ENCODE assay signal across 8 cellular contexts in the genomic region with DNA sequence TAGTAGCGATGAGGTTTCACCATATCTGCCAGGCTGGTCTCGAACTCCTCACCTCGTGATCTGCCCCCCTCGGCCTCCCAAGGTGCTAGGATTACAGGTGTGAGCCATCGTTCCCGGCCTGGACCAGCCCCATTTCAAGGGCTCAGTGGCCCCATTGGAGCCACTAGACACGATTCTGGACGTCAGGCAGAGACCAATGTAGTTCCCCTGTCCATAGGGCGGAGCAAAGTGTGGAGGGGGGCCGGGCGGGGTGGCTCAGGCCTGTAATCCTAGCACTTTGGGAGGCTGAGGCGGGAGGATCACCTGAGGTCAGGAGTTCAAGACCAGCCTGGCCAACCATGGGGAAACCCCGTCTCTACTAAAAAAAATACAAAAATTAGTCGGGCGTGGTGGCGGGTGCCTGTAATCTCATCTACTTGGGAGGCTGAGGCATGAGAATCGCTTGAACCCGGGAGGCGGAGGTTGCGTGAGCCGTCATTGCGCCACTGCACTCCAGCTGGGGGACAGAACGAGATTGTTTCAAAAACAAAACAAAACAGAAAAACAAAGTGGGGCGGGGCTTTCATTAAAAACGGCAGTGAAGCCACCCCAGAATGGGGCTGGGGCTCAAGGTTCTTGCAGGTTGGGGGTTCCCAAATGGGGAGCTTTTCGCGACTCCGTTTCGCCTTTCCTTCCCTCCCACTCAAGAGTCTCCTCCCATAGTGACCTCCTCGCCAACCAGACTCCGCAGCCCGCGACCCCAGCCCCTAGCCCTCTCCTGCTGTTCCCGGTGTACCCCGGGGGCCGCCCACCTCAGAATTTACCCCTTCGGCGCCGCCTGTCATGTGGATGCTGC. TPM values are rescaled to one million over a fixed set of nuclear protein-coding genes. Genes with fewer than 3 reads are reported as not detected.
DNase-seq lines count a peak whose midpoint lies in the region; ATAC-seq and TF ChIP-seq lines count a peak whose summit lies in the region.

No MANE protein-coding gene starts in this region.

- CTCF ChIA-PET in Caco-2 (lab: Charles Lee), result no interaction called here
- CTCF ChIA-PET in Panc1 (lab: Charles Lee), result interaction anchor here (0.7 kb wide), 1 partner anchor 755 kb away, joined by 6 read pairs; no protein-coding TSS in a partner anchor

- peak overlapping the region; percentile 45 for H3K4me3 ChIP-seq in Caco-2 (ENCODE audit: low read depth, low read length)
- peak overlapping the region; percentile 65 to 73 for H3K4me3 ChIP-seq in Panc1 (ENCODE audit: low read depth in 2 of 2, low read length in 2 of 2)

- BruUV-seq in Caco-2 (replicated peaks; lab: Mats Ljungman, UMichigan) (no TSS peak), Panc1 (replicated peaks; lab: Mats Ljungman, UMichigan) (no TSS peak)

- H3K27me3 Mint-ChIP-seq in Caco-2 (ENCODE audit: insufficient read depth, unreplicated experiment) (no peaks in the 10 kb centered on the region), endothelial cell (ENCODE audit: unreplicated experiment) (peaks cover 6% of the 10 kb centered on the region), osteocyte (ENCODE audit: unreplicated experiment) (no peaks in the 10 kb centered on the region)

- no peak for TF ChIP-seq CTCF in Caco-2 (IDR thresholded peaks at IDR 0.05; ENCODE audit: insufficient read depth in 1 of 2, low read depth in 1 of 2, low read length in 1 of 2, severe bottlenecking in 1 of 2, unreplicated experiment in 1 of 2)
- TF ChIP-seq CTCF in Panc1 (IDR thresholded peaks at IDR 0.05), result no peak
- TF ChIP-seq CTCF in endothelial cell (IDR thresholded peaks at IDR 0.05; ENCODE audit: unreplicated experiment), result no peak
- no peak for TF ChIP-seq CTCF in osteocyte (IDR thresholded peaks at IDR 0.05)

- H3K27me3 ChIP-seq in Caco-2 (replicated peaks; ENCODE audit: control insufficient read depth, insufficient read depth, low read length) (no peaks in the 10 kb centered on the region), Panc1 (ENCODE audit: control insufficient read depth, insufficient read depth, low read length) (no peaks in the 10 kb centered on the region)

- H3K27ac Mint-ChIP-seq in Caco-2 (ENCODE audit: unreplicated experiment) (peak overlapping the region; percentile 93), endothelial cell (ENCODE audit: unreplicated experiment) (peak overlapping the region; percentile 61), osteocyte (ENCODE audit: unreplicated experiment) (peak overlapping the region; percentile 96)

- POLR2A ChIA-PET in Caco-2 (lab: Charles Lee) (interaction anchor here (1.0 to 1.1 kb wide), 2 partner anchors 11 to 23 kb away, joined by 4 to 13 read pairs; a partner anchor contains a TSS), Panc1 (lab: Charles Lee) (interaction anchor here (0.6 kb wide), 1 partner anchor 1741 kb away, joined by 3 read pairs; no protein-coding TSS in a partner anchor)

- no peaks in the 10 kb centered on the region for H3K9me3 Mint-ChIP-seq in Caco-2 (ENCODE audit: unreplicated experiment)
- no peaks in the 10 kb centered on the region for H3K9me3 Mint-ChIP-seq in endothelial cell (ENCODE audit: unreplicated experiment)
- no peaks in the 10 kb centered on the region for H3K9me3 Mint-ChIP-seq in osteocyte (ENCODE audit: unreplicated experiment)

- peak overlapping the region; percentile 97 for H3K4me3 Mint-ChIP-seq in Caco-2 (ENCODE audit: unreplicated experiment)
- peak overlapping the region; percentile 95 for H3K4me3 Mint-ChIP-seq in endothelial cell (ENCODE audit: unreplicated experiment)
- peak overlapping the region; percentile 98 for H3K4me3 Mint-ChIP-seq in osteocyte (ENCODE audit: unreplicated experiment)

- H3K36me3 ChIP-seq in Caco-2 (ENCODE audit: control insufficient read depth, insufficient read depth, low read length) (no peaks in the 10 kb centered on the region; the same call in 1 of the 2 replicates), Panc1 (ENCODE audit: control insufficient read depth, insufficient read depth, low read length) (peaks cover 5% of the 10 kb centered on the region; the same call in 1 of the 2 replicates)

- no peak for ATAC-seq in Panc1

- H3K4me1 Mint-ChIP-seq in Caco-2 (ENCODE audit: low read depth, unreplicated experiment) (no peaks in the 10 kb centered on the region), endothelial cell (ENCODE audit: unreplicated experiment) (peaks cover 4% of the 10 kb centered on the region), osteocyte (ENCODE audit: unreplicated experiment) (peaks cover 25% of the 10 kb centered on the region)

- intact Hi-C loops in Caco-2 (cut with micrococcal nuclease; ENCODE audit: unreplicated experiment) (loop anchor here (1.0 to 2.0 kb wide), 3 partner anchors 9 to 32 kb away; a partner anchor contains a TSS), Panc1 (cut with micrococcal nuclease; ENCODE audit: unreplicated experiment) (no loop called here)

- peak overlapping the region; percentile 69 for H3K27ac ChIP-seq in Panc1 (ENCODE audit: low read length)

- H3K9me3 ChIP-seq in Caco-2 (no peaks in the 10 kb centered on the region), Panc1 (ENCODE audit: control insufficient read depth, insufficient read depth, low read depth, low read length) (no peaks in the 10 kb centered on the region)

- H3K4me1 ChIP-seq in Caco-2, result peaks cover 10% of the 10 kb centered on the region; the same call in 1 of the 2 replicates
- H3K4me1 ChIP-seq in Panc1 (ENCODE audit: control insufficient read depth, insufficient read depth, low read length), result peaks cover 23% of the 10 kb centered on the region

- H3K36me3 Mint-ChIP-seq in Caco-2 (ENCODE audit: insufficient read depth, unreplicated experiment) (peaks cover 38% of the 10 kb centered on the region), endothelial cell (ENCODE audit: low read depth, unreplicated experiment) (no peaks in the 10 kb centered on the region), osteocyte (ENCODE audit: unreplicated experiment) (no peaks in the 10 kb centered on the region)

- no peak for DNase-seq in Caco-2
- DNase-seq in Panc1 (ENCODE audit: low read depth, low spot score), result no peak
- DNase-seq in endothelial cell (ENCODE audit: low spot score), result no peak
- no peak for DNase-seq in osteocyte (ENCODE audit: extremely low spot score, unreplicated experiment)
- DNase-seq in NCI-H1105 treated with DMSO at 0.1 percent for 48 hours (lab: John Stamatoyannopoulos, UW), result no peak
- DNase-seq in NCI-H2107 treated with DMSO at 0.1 percent for 48 hours (lab: John Stamatoyannopoulos, UW; ENCODE audit: unreplicated experiment), result no peak
- no peak for DNase-seq in stimulated activated naive CD4-positive, alpha-beta T cell treated with Interleukin-2 at 50 U/mL for 16 hours (lab: John Stamatoyannopoulos, UW)
- no peak for DNase-seq in Ammon's horn (ENCODE audit: low spot score)

- in situ Hi-C loops in Panc1 (cut with HindIII; ENCODE audit: low pct_unique_long_range_greater_than_20kb, low sequenced_read_pairs), result no loop called here

RNA-seq across cellular contexts. Expression of a gene that starts 0.8 kb away (rescaled TPM):
- total RNA-seq in Caco-2 (2022), result 294 and 300 TPM in 2 replicates
- total RNA-seq in Panc1 (2021; ENCODE audit: unreplicated experiment), result 233 TPM
- 250 TPM for polyA plus RNA-seq in Panc1 (2012; ENCODE audit: insufficient read length)
- 116 TPM for total RNA-seq in endothelial cell (ENCODE audit: unreplicated experiment)
- total RNA-seq in osteocyte, result 136 and 139 TPM in 2 replicates

RNA-seq across cellular contexts. Expression of a gene that starts 10.4 kb away (rescaled TPM):
- total RNA-seq in Caco-2 (2022) (79.5 and 80.2 TPM in 2 replicates), Panc1 (2021; ENCODE audit: unreplicated experiment) (149 TPM), endothelial cell (ENCODE audit: unreplicated experiment) (45.7 TPM), osteocyte (80.0 and 84.6 TPM in 2 replicates)
- polyA plus RNA-seq in Panc1 (2012; ENCODE audit: insufficient read length), result 101 TPM

RNA-seq across cellular contexts. Expression of a gene that starts 32.7 kb away (rescaled TPM):
- total RNA-seq in Caco-2 (2022) (98.7 and 105 TPM in 2 replicates), Panc1 (2021; ENCODE audit: unreplicated experiment) (160 TPM), endothelial cell (ENCODE audit: unreplicated experiment) (106 TPM), osteocyte (89.0 and 90.3 TPM in 2 replicates)
- 339 TPM for polyA plus RNA-seq in Panc1 (2012; ENCODE audit: insufficient read length)

RNA-seq across cellular contexts. Expression of a gene that starts 43.2 kb away (rescaled TPM):
- total RNA-seq in Caco-2 (2022) (158 and 173 TPM in 2 replicates), Panc1 (2021; ENCODE audit: unreplicated experiment) (180 TPM), endothelial cell (ENCODE audit: unreplicated experiment) (122 TPM), osteocyte (149 and 158 TPM in 2 replicates)
- polyA plus RNA-seq in Panc1 (2012; ENCODE audit: insufficient read length), result 341 TPM

RNA-seq across cellular contexts. Expression of a gene that starts 53.5 kb away (rescaled TPM):
- total RNA-seq in Caco-2 (2022), result 0.20 and 0.74 TPM in 2 replicates
- 2.2 TPM for total RNA-seq in Panc1 (2021; ENCODE audit: unreplicated experiment)
- polyA plus RNA-seq in Panc1 (2012; ENCODE audit: insufficient read length), result 3.2 TPM
- 0.31 TPM for total RNA-seq in endothelial cell (ENCODE audit: unreplicated experiment)
- 1.0 and 1.6 TPM in 2 replicates for total RNA-seq in osteocyte
